In genomic region chr6:107999341-107999740, GRCh38 we compare ENCODE assay signal across 29 cellular contexts.
"Had no signal": no experiment of that assay in that cellular context is flagged by ENCODE, and none has a peak within 500 bp of the region (broad histone marks: within the 10 kb centered on the region; RNA-seq: fewer than 3 reads in every experiment).

No MANE protein-coding gene starts in this region.

- H3K27ac ChIP-seq: adrenal gland, body of pancreas, colonic mucosa had no signal

- H3K4me3 Mint-ChIP-seq: activated CD4-positive, alpha-beta memory T cell treated with anti-CD3 and anti-CD28 coated beads for 36 hours; activated CD4-positive, alpha-beta T cell treated with anti-CD3 and anti-CD28 coated beads for 36 hours; activated CD4-positive, alpha-beta T cell treated with anti-CD3 and anti-CD28 coated beads, Interleukin-2, amount 10 ng/mL, durations not matched to agents 24 days and 14 days; activated CD8-positive, alpha-beta memory T cell treated with anti-CD3 and anti-CD28 coated beads, Interleukin-2, amount 10 ng/mL, durations not matched to agents 7 days and 5 days; activated CD8-positive, alpha-beta T cell treated with anti-CD3 and anti-CD28 coated beads, Interleukin-2, amount 10 ng/mL, durations not matched to agents 7 days and 5 days; activated naive CD4-positive, alpha-beta T cell treated with anti-CD3 and anti-CD28 coated beads for 36 hours; activated naive CD4-positive, alpha-beta T cell treated with anti-CD3 and anti-CD28 coated beads, Interleukin-2, amount 50 U/mL, for 24 hours; activated naive CD8-positive, alpha-beta T cell treated with anti-CD3 and anti-CD28 coated beads for 36 hours; activated naive CD8-positive, alpha-beta T cell treated with anti-CD3 and anti-CD28 coated beads, Interleukin-2, amount 50 U/mL, for 24 hours; activated T-helper 1 cell treated with anti-CD3 and anti-CD28 coated beads, Interleukin-12 subunit alpha, Interleukin-12 subunit beta, Interleukin-2, Interleukin-4 antibody, amounts not matched to agents 30 ng/mL and 10 ng/mL and 1 ng/mL, durations not matched to agents 14 hours and 24 hours and 36 hours; endodermal cell had no signal

- H3K4me1 ChIP-seq: adrenal gland, colonic mucosa had no signal

- ATAC-seq: activated CD4-positive, alpha-beta T cell treated with anti-CD3 and anti-CD28 coated beads for 36 hours; activated CD8-positive, alpha-beta memory T cell treated with anti-CD3 and anti-CD28 coated beads, Interleukin-2, amount 10 ng/mL, durations not matched to agents 7 days and 5 days; activated CD8-positive, alpha-beta T cell treated with anti-CD3 and anti-CD28 coated beads, Interleukin-2, amount 10 ng/mL, durations not matched to agents 7 days and 5 days; activated naive CD8-positive, alpha-beta T cell treated with anti-CD3 and anti-CD28 coated beads, Interleukin-2, amount 50 U/mL, for 24 hours; body of pancreas; esophagus mucosa had no signal

- H3K36me3 Mint-ChIP-seq: activated CD4-positive, alpha-beta memory T cell treated with anti-CD3 and anti-CD28 coated beads for 36 hours; activated CD8-positive, alpha-beta memory T cell treated with anti-CD3 and anti-CD28 coated beads, Interleukin-2, amount 10 ng/mL, durations not matched to agents 7 days and 5 days; activated naive CD4-positive, alpha-beta T cell treated with anti-CD3 and anti-CD28 coated beads, Interleukin-2, amount 50 U/mL, for 24 hours; activated naive CD8-positive, alpha-beta T cell treated with anti-CD3 and anti-CD28 coated beads for 36 hours had no signal

- H3K9me3 Mint-ChIP-seq: activated CD4-positive, alpha-beta memory T cell treated with anti-CD3 and anti-CD28 coated beads for 36 hours; activated CD4-positive, alpha-beta T cell treated with anti-CD3 and anti-CD28 coated beads, Interleukin-2, amount 10 ng/mL, durations not matched to agents 24 days and 14 days; activated naive CD4-positive, alpha-beta T cell treated with anti-CD3 and anti-CD28 coated beads for 36 hours; activated naive CD4-positive, alpha-beta T cell treated with anti-CD3 and anti-CD28 coated beads, Interleukin-2, amount 50 U/mL, for 24 hours; activated naive CD8-positive, alpha-beta T cell treated with anti-CD3 and anti-CD28 coated beads for 36 hours; activated naive CD8-positive, alpha-beta T cell treated with anti-CD3 and anti-CD28 coated beads, Interleukin-2, amount 50 U/mL, for 24 hours; activated T-helper 1 cell treated with anti-CD3 and anti-CD28 coated beads, Interleukin-12 subunit alpha, Interleukin-12 subunit beta, Interleukin-2, Interleukin-4 antibody, amounts not matched to agents 30 ng/mL and 10 ng/mL and 1 ng/mL, durations not matched to agents 14 hours and 24 hours and 36 hours; activated T-helper 2 cell treated with anti-CD3 and anti-CD28 coated beads, Interferon-gamma antibody, Interleukin-2, Interleukin-4, amounts not matched to agents 10 μg/mL and 5 μg/mL and 100 μg/mL, durations not matched to agents 14 hours and 24 hours and 36 hours; endodermal cell had no signal

- H3K36me3 ChIP-seq: adrenal gland, colonic mucosa had no signal

- H3K27ac Mint-ChIP-seq: activated CD4-positive, alpha-beta memory T cell treated with anti-CD3 and anti-CD28 coated beads for 36 hours; activated CD4-positive, alpha-beta T cell treated with anti-CD3 and anti-CD28 coated beads for 36 hours; activated CD4-positive, alpha-beta T cell treated with anti-CD3 and anti-CD28 coated beads, Interleukin-2, amount 10 ng/mL, durations not matched to agents 24 days and 14 days; activated CD8-positive, alpha-beta memory T cell treated with anti-CD3 and anti-CD28 coated beads, Interleukin-2, amount 10 ng/mL, durations not matched to agents 7 days and 5 days; activated CD8-positive, alpha-beta T cell treated with anti-CD3 and anti-CD28 coated beads, Interleukin-2, amount 10 ng/mL, durations not matched to agents 7 days and 5 days; activated naive CD4-positive, alpha-beta T cell treated with anti-CD3 and anti-CD28 coated beads for 36 hours; activated naive CD4-positive, alpha-beta T cell treated with anti-CD3 and anti-CD28 coated beads, Interleukin-2, amount 50 U/mL, for 24 hours; activated naive CD8-positive, alpha-beta T cell treated with anti-CD3 and anti-CD28 coated beads for 36 hours; activated naive CD8-positive, alpha-beta T cell treated with anti-CD3 and anti-CD28 coated beads, Interleukin-2, amount 50 U/mL, for 24 hours; activated T-helper 1 cell treated with anti-CD3 and anti-CD28 coated beads, Interleukin-12 subunit alpha, Interleukin-12 subunit beta, Interleukin-2, Interleukin-4 antibody, amounts not matched to agents 30 ng/mL and 10 ng/mL and 1 ng/mL, durations not matched to agents 14 hours and 24 hours and 36 hours; activated T-helper 2 cell treated with anti-CD3 and anti-CD28 coated beads, Interferon-gamma antibody, Interleukin-2, Interleukin-4, amounts not matched to agents 10 μg/mL and 5 μg/mL and 100 μg/mL, durations not matched to agents 14 hours and 24 hours and 36 hours; endodermal cell had no signal

- H3K4me3 ChIP-seq: adrenal gland, body of pancreas, colonic mucosa had no signal

- DNase-seq: activated CD4-positive, alpha-beta memory T cell treated with anti-CD3 and anti-CD28 coated beads for 36 hours; activated CD4-positive, alpha-beta T cell treated with anti-CD3 and anti-CD28 coated beads for 36 hours; activated CD4-positive, alpha-beta T cell treated with anti-CD3 and anti-CD28 coated beads, Interleukin-2, amount 10 ng/mL, durations not matched to agents 24 days and 14 days; activated CD4-positive, CD25-positive, alpha-beta regulatory T cell; activated CD4-positive, CD25-positive, alpha-beta regulatory T cell treated with anti-CD3 and anti-CD28 coated beads, Interleukin-2, amount 50 U/mL, for 72 hours; activated CD8-positive, alpha-beta memory T cell treated with anti-CD3 and anti-CD28 coated beads, Interleukin-2, amount 10 ng/mL, durations not matched to agents 7 days and 5 days; activated CD8-positive, alpha-beta memory T cell treated with anti-CD3 and anti-CD28 coated beads, Interleukin-2, amount 50 U/mL, for 4 hours; activated CD8-positive, alpha-beta T cell treated with anti-CD3 and anti-CD28 coated beads, Interleukin-2, amount 10 ng/mL, durations not matched to agents 7 days and 5 days; activated effector memory CD4-positive, alpha-beta T cell treated with anti-CD3 and anti-CD28 coated beads, Interleukin-2, amount 50 U/mL, for 16 hours; activated naive CD4-positive, alpha-beta T cell treated with anti-CD3 and anti-CD28 coated beads for 36 hours; activated naive CD8-positive, alpha-beta T cell treated with anti-CD3 and anti-CD28 coated beads for 36 hours; activated naive CD8-positive, alpha-beta T cell treated with anti-CD3 and anti-CD28 coated beads, Interleukin-2, amount 50 U/mL, for 24 hours; activated T-cell treated with anti-CD3 and anti-CD28 coated beads, Interleukin-2, amount 50 U/mL, for 1 hour; activated T-cell treated with anti-CD3 and anti-CD28 coated beads, Interleukin-2, amount 50 U/mL, for 48 hours; adrenal gland; amygdala; aorta; body of pancreas; caudate nucleus; cerebellar nuclear complex; colonic mucosa; effector memory CD4-positive, alpha-beta T cell; endodermal cell; foreskin fibroblast; head of caudate nucleus had no signal

- H3K9me3 ChIP-seq: adrenal gland, body of pancreas, colonic mucosa had no signal

- H3K27me3 Mint-ChIP-seq: activated naive CD4-positive, alpha-beta T cell treated with anti-CD3 and anti-CD28 coated beads, Interleukin-2, amount 50 U/mL, for 24 hours; activated naive CD8-positive, alpha-beta T cell treated with anti-CD3 and anti-CD28 coated beads for 36 hours; activated naive CD8-positive, alpha-beta T cell treated with anti-CD3 and anti-CD28 coated beads, Interleukin-2, amount 50 U/mL, for 24 hours had no signal

- H3K4me1 Mint-ChIP-seq: activated CD4-positive, alpha-beta T cell treated with anti-CD3 and anti-CD28 coated beads for 36 hours; activated CD4-positive, alpha-beta T cell treated with anti-CD3 and anti-CD28 coated beads, Interleukin-2, amount 10 ng/mL, durations not matched to agents 24 days and 14 days; activated CD8-positive, alpha-beta memory T cell treated with anti-CD3 and anti-CD28 coated beads, Interleukin-2, amount 10 ng/mL, durations not matched to agents 7 days and 5 days; activated naive CD4-positive, alpha-beta T cell treated with anti-CD3 and anti-CD28 coated beads, Interleukin-2, amount 50 U/mL, for 24 hours; activated naive CD8-positive, alpha-beta T cell treated with anti-CD3 and anti-CD28 coated beads for 36 hours; activated naive CD8-positive, alpha-beta T cell treated with anti-CD3 and anti-CD28 coated beads, Interleukin-2, amount 50 U/mL, for 24 hours had no signal

- H3K27me3 ChIP-seq: adrenal gland, body of pancreas, colonic mucosa had no signal
